13 cellular contexts compared by ENCODE assay signal in the genomic region with DNA sequence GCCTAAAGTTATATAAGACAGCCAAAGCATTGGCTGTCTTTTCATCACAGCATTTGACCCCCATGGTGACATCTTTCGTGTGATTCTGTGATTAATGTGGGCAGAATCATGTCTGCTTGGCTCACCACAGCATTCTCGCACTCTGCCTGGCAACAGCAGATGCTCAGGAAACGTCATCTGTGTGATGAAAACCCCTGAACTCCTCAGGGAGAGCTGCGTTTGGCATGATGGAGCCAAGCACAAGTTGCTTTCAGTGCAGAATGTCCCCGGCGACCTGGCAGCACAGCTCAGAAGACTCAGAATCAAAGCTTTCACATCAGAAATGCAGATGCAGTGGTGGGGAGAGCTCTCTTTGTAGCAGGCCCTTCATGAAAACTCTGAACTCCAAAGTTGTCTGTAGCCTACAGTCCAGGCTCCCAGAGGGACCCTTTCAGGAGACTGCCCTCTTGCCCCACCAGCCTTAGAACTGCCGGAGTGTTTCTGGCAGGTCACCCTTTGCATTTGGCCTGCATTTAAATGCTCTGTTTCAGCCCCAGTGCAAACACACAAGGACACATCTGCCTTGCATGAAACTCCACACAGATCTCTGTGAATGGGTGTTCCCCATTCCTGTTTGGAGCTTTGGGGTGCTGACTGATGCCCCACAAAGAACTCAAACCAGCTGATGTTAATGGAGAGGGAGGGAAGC.
DNase-seq lines count a peak whose midpoint lies in the region; ATAC-seq and TF ChIP-seq lines count a peak whose summit lies in the region.
"Had no signal": no experiment of that assay in that cellular context is flagged by ENCODE, and none has a peak within 500 bp of the region (broad histone marks: within the 10 kb centered on the region; RNA-seq: fewer than 3 reads in every experiment).

No MANE protein-coding gene starts in this region.

- H3K9me3 ChIP-seq in gastroesophageal sphincter (peaks cover 0 to 2% (median 0%) of the 10 kb centered on the region in 3 donors), tibial nerve (peaks cover 0 to under 1% (median 0%) of the 10 kb centered on the region in 4 donors)

- DNase-seq in activated T-cell treated with anti-CD3 and anti-CD28 coated beads for 48 hours (ENCODE audit: low read depth) (peak; percentile 4), tibial nerve (ENCODE audit: low spot score in 2 of 2) (peak; percentile 60 to 62), D341Med (ENCODE audit: low spot score) (no peak), kidney glomerular epithelial cell (lab: John Stamatoyannopoulos, UW) (no peak)
- DNase-seq in activated T-cell treated with anti-CD3 and anti-CD28 coated beads, Interleukin-2, amount 50 U/mL, for 1 hour, result no peak
- DNase-seq in stimulated activated CD4-positive, alpha-beta T cell treated with anti-CD3 and anti-CD28 coated beads, Interleukin-4, amount 100 ng/mL, for 4 hours, result no peak
- DNase-seq: activated CD4-positive, alpha-beta T cell treated with anti-CD3 and anti-CD28 coated beads, Interleukin-2, amount 10 ng/mL, durations not matched to agents 7 days and 5 days; effector memory CD8-positive, alpha-beta T cell; H7; NCI-H2227 treated with DMSO at 0.1 percent for 48 hours had no signal

- H3K4me1 ChIP-seq in gastroesophageal sphincter (peaks cover 0 to 22% (median 6%) of the 10 kb centered on the region in 3 donors), tibial nerve (peaks cover 0 to 8% (median 3%) of the 10 kb centered on the region in 4 donors)

- ATAC-seq in HG03442 (IDR thresholded peaks at IDR 0.05; ENCODE audit: unreplicated experiment) (peak; percentile 92), gastroesophageal sphincter (peak; percentile 91)
- ATAC-seq: effector memory CD8-positive, alpha-beta T cell had no signal

- H3K27ac ChIP-seq in gastroesophageal sphincter (peak overlapping the region in 3 of 4 donors; percentile 51 to 57 (median 55)), tibial nerve (peak overlapping the region in 2 of 4 donors; percentile 46 to 55)
- H3K27ac ChIP-seq: C4-2B had no signal

- TF ChIP-seq CTCF in gastroesophageal sphincter (IDR thresholded peaks at IDR 0.05), result no peak
- no peak for TF ChIP-seq CTCF in tibial nerve (IDR thresholded peaks at IDR 0.05)

- no peak overlapping the region for H3K4me3 ChIP-seq in gastroesophageal sphincter
- no peak overlapping the region for H3K4me3 ChIP-seq in tibial nerve

- TF ChIP-seq EP300 in gastroesophageal sphincter (IDR thresholded peaks at IDR 0.05) (no peak), tibial nerve (IDR thresholded peaks at IDR 0.05) (peak in 1 of 2 donors; percentile 75)

- no peak for TF ChIP-seq POLR2A in gastroesophageal sphincter (IDR thresholded peaks at IDR 0.05)
- no peak for TF ChIP-seq POLR2A in tibial nerve (IDR thresholded peaks at IDR 0.05)

- WGBS in gastroesophageal sphincter (ENCODE audit: low coverage in 1 of 2), 2 donors, result 43% methylated on average over 3 of the region's 7 CpGs; no CpG with 5 or more reads in 1 of the 2 donors
- 22 to 23% methylated on average over 5 to 7 of the region's 7 CpGs for WGBS in tibial nerve, 2 donors

- H3K36me3 ChIP-seq in gastroesophageal sphincter (no peaks in the 10 kb centered on the region), tibial nerve (no peaks in the 10 kb centered on the region)

- H3K27me3 ChIP-seq in gastroesophageal sphincter (no peaks in the 10 kb centered on the region), tibial nerve (no peaks in the 10 kb centered on the region)

Comparison
In these comparisons a context has a peak if more than half of its experiments do, and no peak if none do; other contexts are left out.
1. DNase-seq: peak in activated T-cell treated with anti-CD3 and anti-CD28 coated beads for 48 hours (single experiment) and tibial nerve (2 of 2); none in activated T-cell treated with anti-CD3 and anti-CD28 coated beads, Interleukin-2, amount 50 U/mL, for 1 hour (single experiment), stimulated activated CD4-positive, alpha-beta T cell treated with anti-CD3 and anti-CD28 coated beads, Interleukin-4, amount 100 ng/mL, for 4 hours (0 of 2), D341Med (single experiment) and kidney glomerular epithelial cell (single experiment).